Comparison of ENCODE assay signal across 14 cellular contexts in genomic region chr5:157486861-157487260, GRCh38. TPM values are rescaled to one million over a fixed set of nuclear protein-coding genes. Genes with fewer than 3 reads are reported as not detected.
DNase-seq lines count a peak whose midpoint lies in the region; ATAC-seq and TF ChIP-seq lines count a peak whose summit lies in the region.
"Had no signal": no experiment of that assay in that cellular context is flagged by ENCODE, and none has a peak within 500 bp of the region (broad histone marks: within the 10 kb centered on the region; RNA-seq: fewer than 3 reads in every experiment).

No MANE protein-coding gene starts in this region.

- TF ChIP-seq CTCF in CD4-positive, alpha-beta T cell (IDR thresholded peaks at IDR 0.05), result no peak

- no peak overlapping the region for H3K27ac ChIP-seq in CD4-positive, alpha-beta T cell (ENCODE audit: low read depth, low read length)
- H3K27ac ChIP-seq: SJSA1, thoracic aorta had no signal

- H3K4me1 Mint-ChIP-seq in CD4-positive, alpha-beta T cell (ENCODE audit: low read depth), result peaks cover 17% of the 10 kb centered on the region
- peaks cover 74% of the 10 kb centered on the region for H3K4me1 Mint-ChIP-seq in activated T-helper 1 cell treated with anti-CD3 and anti-CD28 coated beads, Interleukin-12 subunit alpha, Interleukin-12 subunit beta, Interleukin-2, Interleukin-4 antibody, amounts not matched to agents 30 ng/mL and 10 ng/mL and 1 ng/mL, durations not matched to agents 14 hours and 24 hours and 36 hours (ENCODE audit: low read depth)

- no peaks in the 10 kb centered on the region for H3K27me3 Mint-ChIP-seq in CD4-positive, alpha-beta T cell
- no peaks in the 10 kb centered on the region for H3K27me3 Mint-ChIP-seq in activated T-helper 1 cell treated with anti-CD3 and anti-CD28 coated beads, Interleukin-12 subunit alpha, Interleukin-12 subunit beta, Interleukin-2, Interleukin-4 antibody, amounts not matched to agents 30 ng/mL and 10 ng/mL and 1 ng/mL, durations not matched to agents 14 hours and 24 hours and 36 hours (ENCODE audit: insufficient read depth)

- peak overlapping the region; percentile 2 for H3K27ac Mint-ChIP-seq in CD4-positive, alpha-beta T cell
- peak overlapping the region; percentile 85 for H3K27ac Mint-ChIP-seq in activated T-helper 1 cell treated with anti-CD3 and anti-CD28 coated beads, Interleukin-12 subunit alpha, Interleukin-12 subunit beta, Interleukin-2, Interleukin-4 antibody, amounts not matched to agents 30 ng/mL and 10 ng/mL and 1 ng/mL, durations not matched to agents 14 hours and 24 hours and 36 hours

- no peak for ATAC-seq in CD4-positive, alpha-beta T cell (ENCODE audit: poor library complexity)
- ATAC-seq in GM18870 (IDR thresholded peaks at IDR 0.05; ENCODE audit: unreplicated experiment), result peak; percentile 48
- peak; percentile 62 for ATAC-seq in HG02798 (IDR thresholded peaks at IDR 0.05; ENCODE audit: poor library complexity, unreplicated experiment)

- POLR2A ChIA-PET in CD4-positive, alpha-beta T cell (lab: Charles Lee), result interaction anchor here (0.6 kb wide), 1 partner anchor 244 kb away, joined by 4 read pairs; no protein-coding TSS in a partner anchor

- no peaks in the 10 kb centered on the region for H3K9me3 Mint-ChIP-seq in CD4-positive, alpha-beta T cell
- H3K9me3 Mint-ChIP-seq in activated T-helper 1 cell treated with anti-CD3 and anti-CD28 coated beads, Interleukin-12 subunit alpha, Interleukin-12 subunit beta, Interleukin-2, Interleukin-4 antibody, amounts not matched to agents 30 ng/mL and 10 ng/mL and 1 ng/mL, durations not matched to agents 14 hours and 24 hours and 36 hours, result no peaks in the 10 kb centered on the region

- H3K4me3 Mint-ChIP-seq in CD4-positive, alpha-beta T cell, result no peak overlapping the region
- peak overlapping the region; percentile 41 for H3K4me3 Mint-ChIP-seq in activated T-helper 1 cell treated with anti-CD3 and anti-CD28 coated beads, Interleukin-12 subunit alpha, Interleukin-12 subunit beta, Interleukin-2, Interleukin-4 antibody, amounts not matched to agents 30 ng/mL and 10 ng/mL and 1 ng/mL, durations not matched to agents 14 hours and 24 hours and 36 hours

- peaks cover 47% of the 10 kb centered on the region for H3K36me3 Mint-ChIP-seq in CD4-positive, alpha-beta T cell (ENCODE audit: low read depth)
- peaks cover 85% of the 10 kb centered on the region for H3K36me3 Mint-ChIP-seq in activated T-helper 1 cell treated with anti-CD3 and anti-CD28 coated beads, Interleukin-12 subunit alpha, Interleukin-12 subunit beta, Interleukin-2, Interleukin-4 antibody, amounts not matched to agents 30 ng/mL and 10 ng/mL and 1 ng/mL, durations not matched to agents 14 hours and 24 hours and 36 hours (ENCODE audit: low read depth)

- no peak for DNase-seq in CD4-positive, alpha-beta T cell
- DNase-seq in activated T-helper 1 cell treated with anti-CD3 and anti-CD28 coated beads, Interleukin-12 subunit alpha, Interleukin-12 subunit beta, Interleukin-2, Interleukin-4 antibody, amounts not matched to agents 30 ng/mL and 10 ng/mL and 1 ng/mL, durations not matched to agents 14 hours and 24 hours and 36 hours (ENCODE audit: low spot score), result no peak
- DNase-seq in KBM-7 (no peak), NCI-H2171 treated with DMSO at 0.1 percent for 48 hours (lab: John Stamatoyannopoulos, UW) (no peak), islet precursor cell (no peak)
- no peak for DNase-seq in activated effector memory CD4-positive, alpha-beta T cell treated with anti-CD3 and anti-CD28 coated beads, Interleukin-2, amount 50 U/mL, for 16 hours
- DNase-seq: activated T-cell treated with anti-CD3 and anti-CD28 coated beads for 4 hours, COR-L47, NCI-H187 treated with DMSO at 0.1 percent for 48 hours had no signal

- intact Hi-C loops in CD4-positive, alpha-beta T cell (cut with DNase I, micrococcal nuclease), result no loop called here
- intact Hi-C loops in activated T-helper 1 cell treated with anti-CD3 and anti-CD28 coated beads, Interleukin-12 subunit alpha, Interleukin-12 subunit beta, Interleukin-2, Interleukin-4 antibody, amounts not matched to agents 30 ng/mL and 10 ng/mL and 1 ng/mL, durations not matched to agents 14 hours and 24 hours and 36 hours (cut with micrococcal nuclease), result loop anchor here (1.0 kb wide), 1 partner anchor 10 kb away; no protein-coding TSS in a partner anchor

- no peaks in the 10 kb centered on the region for H3K27me3 ChIP-seq in CD4-positive, alpha-beta T cell (ENCODE audit: control insufficient read depth, insufficient read depth, low read length)
- H3K27me3 ChIP-seq: SJSA1 had no signal

- CTCF ChIA-PET in CD4-positive, alpha-beta T cell (lab: Charles Lee), result no interaction called here

- H3K9me3 ChIP-seq in CD4-positive, alpha-beta T cell (ENCODE audit: control insufficient read depth, low read length), result no peaks in the 10 kb centered on the region
- H3K9me3 ChIP-seq: SJSA1, thoracic aorta had no signal

- in situ Hi-C loops in KBM-7 (cut with MboI; ENCODE audit: low pct_unique_long_range_greater_than_20kb, low sequenced_read_pairs), result no loop called here

RNA-seq across cellular contexts. Expression of gene NIPAL4, which starts 26.8 kb away (rescaled TPM):
- total RNA-seq in CD4-positive, alpha-beta T cell, result under 1 TPM; 0.16 to 0.45 TPM
- 2.2 and 2.3 TPM in 2 replicates for total RNA-seq in activated T-helper 1 cell treated with anti-CD3 and anti-CD28 coated beads, Interleukin-12 subunit alpha, Interleukin-12 subunit beta, Interleukin-2, Interleukin-4 antibody, amounts not matched to agents 30 ng/mL and 10 ng/mL and 1 ng/mL, durations not matched to agents 14 hours and 24 hours and 36 hours
- total RNA-seq: cerebellum had no signal
